Comparison of ENCODE assay signal across 1 cellular context in genomic region chr2:19355931-19356544, GRCh38.
TF ChIP-seq lines count a peak whose summit lies in the region.

No MANE protein-coding gene starts in this region.

TF ChIP-seq in SK-N-SH treated with all-trans-retinoic acid at 6 μM for 48 hours, 23 proteins besides CTCF, POLR2A, EP300 and RAD21 (continued from another document):
- TF ChIP-seq TSHZ2 (CRISPR knock-in tag; IDR thresholded peaks at IDR 0.05), result no peak
TF ChIP-seq in SK-N-SH treated with all-trans-retinoic acid at 6 μM for 48 hours: peak in this region for 0.
